ENCODE assay signal across 31 cellular contexts in the genomic region with DNA sequence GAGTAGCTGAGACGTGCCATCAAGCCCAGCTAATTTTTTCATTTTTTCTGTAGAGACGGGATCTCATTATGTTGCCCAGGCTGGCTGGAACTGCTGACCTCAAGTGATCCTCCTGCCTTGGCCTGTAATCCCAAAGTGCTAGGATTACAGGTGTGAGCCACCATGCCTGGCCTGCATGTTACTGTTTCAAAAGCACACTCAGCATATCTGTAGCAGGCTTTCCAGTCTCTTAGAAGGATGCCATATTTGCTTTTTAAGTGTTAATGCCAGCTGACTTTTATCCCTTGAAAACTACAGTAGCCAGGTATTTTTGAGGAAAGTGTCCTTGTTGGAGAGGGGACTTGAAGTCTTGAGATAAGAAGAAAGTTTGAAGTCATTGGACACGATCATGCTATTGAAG.
"Had no signal": no experiment of that assay in that cellular context is flagged by ENCODE, and none has a peak within 500 bp of the region (broad histone marks: within the 10 kb centered on the region; RNA-seq: fewer than 3 reads in every experiment).

No MANE protein-coding gene starts in this region.

- H3K4me3 Mint-ChIP-seq: naive B cell; naive thymus-derived CD8-positive, alpha-beta T cell; natural killer cell treated with Interleukin-12 subunit alpha and Interleukin-12 subunit beta and Interleukin-15 and Interleukin-18, amount 100 ng/mL, for 72 hours; nephron progenitor cell; neural progenitor cell; stimulated activated naive B cell treated with anti-CD40 and anti-IgM and Interleukin-4, amounts not matched to agents 10 μg/mL and 1 μg/mL and 100 μg/mL, for 72 hours; stimulated activated naive CD8-positive, alpha-beta T cell treated with anti-CD3 and anti-CD28 coated beads, Interleukin-15, Interleukin-2, amounts not matched to agents 100 ng/mL and 50 ng/mL, for 24 hours; type B pancreatic cell had no signal

- H3K9me3 Mint-ChIP-seq: naive B cell; natural killer cell treated with Interleukin-12 subunit alpha and Interleukin-12 subunit beta and Interleukin-15 and Interleukin-18, amount 100 ng/mL, for 72 hours; neural progenitor cell; stimulated activated naive CD8-positive, alpha-beta T cell treated with anti-CD3 and anti-CD28 coated beads, Interleukin-15, Interleukin-2, amounts not matched to agents 100 ng/mL and 50 ng/mL, for 24 hours; type B pancreatic cell had no signal

- H3K4me1 Mint-ChIP-seq: naive B cell; naive thymus-derived CD8-positive, alpha-beta T cell; nephron progenitor cell; neural progenitor cell had no signal

- DNase-seq: naive B cell; naive thymus-derived CD8-positive, alpha-beta T cell; nephron progenitor cell; occipital lobe; ovary; posterior cingulate gyrus; psoas muscle; right cardiac atrium; spleen; stimulated activated CD4-positive, alpha-beta T cell treated with anti-CD3 and anti-CD28 coated beads, Interleukin-12 subunit alpha, Interleukin-12 subunit beta, amount 100 ng/mL, for 4 hours; stimulated activated CD4-positive, alpha-beta T cell treated with anti-CD3 and anti-CD28 coated beads, Interleukin-1b, Interleukin-23, amount 100 ng/mL, for 48 hours; stimulated activated CD4-positive, alpha-beta T cell treated with anti-CD3 and anti-CD28 coated beads, Interleukin-4, amount 100 ng/mL, for 1 hour; stimulated activated CD4-positive, alpha-beta T cell treated with anti-CD3 and anti-CD28 coated beads, Interleukin-4, amount 100 ng/mL, for 4 hours; stimulated activated CD8-positive, alpha-beta memory T cell treated with anti-CD3 and anti-CD28 coated beads, Interleukin-4, amount 100 ng/mL, for 48 hours; stimulated activated naive B cell treated with anti-CD40 and anti-IgM and Interleukin-4, amounts not matched to agents 10 μg/mL and 1 μg/mL and 100 μg/mL, for 72 hours; stimulated activated naive CD4-positive, alpha-beta T cell treated with Interleukin-2 at 50 U/mL for 16 hours; stomach; thyroid gland; transverse colon; upper lobe of right lung; uterus had no signal

- H3K27me3 ChIP-seq: neural progenitor cell, ovary, spleen, stomach, thyroid gland, transverse colon, upper lobe of right lung, uterus had no signal

- H3K36me3 Mint-ChIP-seq: naive B cell; natural killer cell treated with Interleukin-12 subunit alpha and Interleukin-12 subunit beta and Interleukin-15 and Interleukin-18, amount 100 ng/mL, for 72 hours; neural progenitor cell; stimulated activated naive B cell treated with anti-CD40 and anti-IgM and Interleukin-4, amounts not matched to agents 10 μg/mL and 1 μg/mL and 100 μg/mL, for 72 hours; type B pancreatic cell had no signal

- H3K27ac ChIP-seq: neural progenitor cell, ovary, parathyroid adenoma, psoas muscle, skin epidermis, spleen, stomach, thoracic aorta, thyroid gland, transverse colon, upper lobe of right lung, uterus had no signal

- H3K27ac Mint-ChIP-seq: naive B cell; naive thymus-derived CD8-positive, alpha-beta T cell; natural killer cell treated with Interleukin-12 subunit alpha and Interleukin-12 subunit beta and Interleukin-15 and Interleukin-18, amount 100 ng/mL, for 72 hours; nephron progenitor cell; neural progenitor cell; stimulated activated naive B cell treated with anti-CD40 and anti-IgM and Interleukin-4, amounts not matched to agents 10 μg/mL and 1 μg/mL and 100 μg/mL, for 72 hours; stimulated activated naive CD8-positive, alpha-beta T cell treated with anti-CD3 and anti-CD28 coated beads, Interleukin-15, Interleukin-2, amounts not matched to agents 100 ng/mL and 50 ng/mL, for 24 hours; type B pancreatic cell had no signal

- H3K9me3 ChIP-seq: ovary, psoas muscle, spleen, stomach, thoracic aorta, thyroid gland, transverse colon, upper lobe of right lung, uterus had no signal

- H3K4me2 ChIP-seq: neural progenitor cell, smooth muscle cell had no signal

- H3K4me1 ChIP-seq: neural progenitor cell, parathyroid adenoma, uterus had no signal

- H3K36me3 ChIP-seq: neural progenitor cell, ovary, spleen, stomach, thoracic aorta, thyroid gland, transverse colon, upper lobe of right lung, uterus had no signal

- H3K27me3 Mint-ChIP-seq: natural killer cell treated with Interleukin-12 subunit alpha and Interleukin-12 subunit beta and Interleukin-15 and Interleukin-18, amount 100 ng/mL, for 72 hours; progenitor cell of endocrine pancreas; stimulated activated naive CD8-positive, alpha-beta T cell treated with anti-CD3 and anti-CD28 coated beads, Interleukin-15, Interleukin-2, amounts not matched to agents 100 ng/mL and 50 ng/mL, for 24 hours; type B pancreatic cell had no signal

- ATAC-seq: naive thymus-derived CD8-positive, alpha-beta T cell; natural killer cell treated with Interleukin-12 subunit alpha and Interleukin-12 subunit beta and Interleukin-15 and Interleukin-18, amount 100 ng/mL, for 72 hours; psoas muscle; right cardiac atrium; sciatic nerve; stimulated activated naive B cell treated with anti-CD40 and anti-IgM and Interleukin-4, amounts not matched to agents 10 μg/mL and 1 μg/mL and 100 μg/mL, for 72 hours; upper lobe of right lung had no signal

- H3K4me3 ChIP-seq: neural progenitor cell, ovary, psoas muscle, skin epidermis, smooth muscle cell, spleen, stomach, thoracic aorta, thyroid gland, transverse colon, upper lobe of right lung, uterus had no signal
